ENCODE assay signal across 1 cellular context in the genomic region with DNA sequence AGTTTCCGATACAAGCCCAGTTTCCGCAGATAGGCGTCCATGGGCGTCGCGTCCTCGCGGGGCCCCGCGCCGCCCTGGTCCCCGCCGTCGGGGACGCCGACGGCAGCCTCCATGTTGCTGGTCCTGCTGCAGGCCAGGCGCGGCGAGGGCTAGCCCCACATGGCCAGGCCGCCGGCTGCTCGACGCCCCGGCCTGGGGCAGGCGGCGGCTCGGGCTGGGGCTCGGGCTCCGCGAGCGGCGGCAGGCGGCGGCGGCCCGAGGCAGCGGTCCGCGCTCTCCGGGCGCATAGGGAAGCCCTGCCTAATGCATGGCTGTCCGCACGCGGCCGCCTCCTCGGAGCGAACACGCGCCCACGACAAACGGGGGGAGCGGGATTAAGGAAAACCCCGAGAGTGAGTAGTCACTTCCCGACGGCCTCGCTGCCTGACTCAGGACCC.
TF ChIP-seq lines count a peak whose summit lies in the region.
"Not testable (repeated sequence)": the region's sequence is repeated elsewhere in the genome, so short reads cannot be mapped to it uniquely, and the experiment has no call there.

No MANE protein-coding gene starts in this region.

TF ChIP-seq in K562, 482 proteins besides CTCF, POLR2A, EP300 and RAD21:
- TF ChIP-seq, protein P1, sequence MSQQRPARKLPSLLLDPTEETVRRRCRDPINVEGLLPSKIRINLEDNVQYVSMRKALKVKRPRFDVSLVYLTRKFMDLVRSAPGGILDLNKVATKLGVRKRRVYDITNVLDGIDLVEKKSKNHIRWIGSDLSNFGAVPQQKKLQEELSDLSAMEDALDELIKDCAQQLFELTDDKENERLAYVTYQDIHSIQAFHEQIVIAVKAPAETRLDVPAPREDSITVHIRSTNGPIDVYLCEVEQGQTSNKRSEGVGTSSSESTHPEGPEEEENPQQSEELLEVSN (IDR thresholded peaks at IDR 0.05; ENCODE audit: borderline replicate concordance in 1 of 2, extremely low read depth in 1 of 2, insufficient read depth in 1 of 2, insufficient read length in 1 of 2, low read depth in 1 of 2, low read length in 1 of 2, poor library complexity in 1 of 2, severe bottlenecking in 1 of 2): peak; percentile 62 to 73
- TF ChIP-seq YY1 (IDR thresholded peaks at IDR 0.05; ENCODE audit: borderline replicate concordance in 1 of 3, control insufficient read depth in 1 of 3, extremely low read depth in 1 of 3, insufficient read depth in 3 of 3, insufficient read length in 1 of 3, insufficient replicate concordance in 2 of 3, low read depth in 1 of 3, low read length in 2 of 3) (peak in 2 of 3 experiments; percentile 45 to 55), VEZF1 (CRISPR knock-in tag; IDR thresholded peaks at IDR 0.05) (peak; percentile 72; the same call in 1 of the 2 replicates), L3MBTL2 (IDR thresholded peaks at IDR 0.05) (peak; percentile 60; the same call in 1 of the 2 replicates), ZBTB7A (IDR thresholded peaks at IDR 0.05; ENCODE audit: borderline replicate concordance, control insufficient read depth, low read depth, low read length) (0 out of 2 replicates have a peak, but pooled peaks have one; percentile 7), ZNF592 (IDR thresholded peaks at IDR 0.05) (peak; percentile 35; the same call in 1 of the 2 replicates), ZNF740 (tag; IDR thresholded peaks at IDR 0.05) (0 out of 4 replicates have a peak, but pooled peaks of 1 of the 2 experiments have one; percentile 46), NONO (IDR thresholded peaks at IDR 0.05; ENCODE audit: low read depth in 2 of 2, low read length in 1 of 2) (peak in 1 of 2 experiments; percentile 44; a peak in 1 of 4 replicates), CCNT2 (IDR thresholded peaks at IDR 0.05; ENCODE audit: borderline replicate concordance, extremely low read depth, insufficient read length, low read depth, low read length) (peak; percentile 13), SIN3B (IDR thresholded peaks at IDR 0.05; ENCODE audit: low read depth) (0 out of 2 replicates have a peak, but pooled peaks have one; percentile 38), NFIC (IDR thresholded peaks at IDR 0.05) (peak; percentile 57), MYC (IDR thresholded peaks at IDR 0.05; ENCODE audit: low read depth, low read length) (0 out of 2 replicates have a peak, but pooled peaks have one; percentile 16), ZNF175 (CRISPR knock-in tag; IDR thresholded peaks at IDR 0.05; ENCODE audit: low read depth) (0 out of 2 replicates have a peak, but pooled peaks have one; percentile 39), PCBP1 (IDR thresholded peaks at IDR 0.05; ENCODE audit: low read depth, low read length, poor library complexity, severe bottlenecking) (peak; percentile 53), PHF8 (IDR thresholded peaks at IDR 0.05; ENCODE audit: borderline replicate concordance, low read length) (peak; percentile 43; the same call in 1 of the 2 replicates), ZNF589 (CRISPR knock-in tag; IDR thresholded peaks at IDR 0.05; ENCODE audit: low read depth) (0 out of 2 replicates have a peak, but pooled peaks have one; percentile 54), ZNF584 (CRISPR knock-in tag; IDR thresholded peaks at IDR 0.05; ENCODE audit: low read depth) (peak; percentile 75; the same call in 1 of the 2 replicates)
- not testable (repeated sequence) for TF ChIP-seq ZNF740 (CRISPR knock-in tag; IDR thresholded peaks at IDR 0.05); MYC (CRISPR knock-in tag; IDR thresholded peaks at IDR 0.05; ENCODE audit: borderline replicate concordance, low read depth)
- TF ChIP-seq, protein P2, sequence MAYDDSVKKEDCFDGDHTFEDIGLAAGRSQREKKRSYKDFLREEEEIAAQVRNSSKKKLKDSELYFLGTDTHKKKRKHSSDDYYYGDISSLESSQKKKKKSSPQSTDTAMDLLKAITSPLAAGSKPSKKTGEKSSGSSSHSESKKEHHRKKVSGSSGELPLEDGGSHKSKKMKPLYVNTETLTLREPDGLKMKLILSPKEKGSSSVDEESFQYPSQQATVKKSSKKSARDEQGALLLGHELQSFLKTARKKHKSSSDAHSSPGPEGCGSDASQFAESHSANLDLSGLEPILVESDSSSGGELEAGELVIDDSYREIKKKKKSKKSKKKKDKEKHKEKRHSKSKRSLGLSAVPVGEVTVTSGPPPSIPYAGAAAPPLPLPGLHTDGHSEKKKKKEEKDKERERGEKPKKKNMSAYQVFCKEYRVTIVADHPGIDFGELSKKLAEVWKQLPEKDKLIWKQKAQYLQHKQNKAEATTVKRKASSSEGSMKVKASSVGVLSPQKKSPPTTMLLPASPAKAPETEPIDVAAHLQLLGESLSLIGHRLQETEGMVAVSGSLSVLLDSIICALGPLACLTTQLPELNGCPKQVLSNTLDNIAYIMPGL (CRISPR knock-in tag; IDR thresholded peaks at IDR 0.05): peak; percentile 87
TF ChIP-seq in K562: peak in this region for 18; not testable (repeated sequence) for 464.
